ENCODE assay signal across 25 cellular contexts in genomic region chr15:93205413-93205812, GRCh38.
"Had no signal": no experiment of that assay in that cellular context is flagged by ENCODE, and none has a peak within 500 bp of the region (broad histone marks: within the 10 kb centered on the region; RNA-seq: fewer than 3 reads in every experiment).

No MANE protein-coding gene starts in this region.

- DNase-seq: IMR-90; MG63; NCI-H1092; NCI-H1105 treated with DMSO at 0.1 percent for 48 hours; NCI-H1417 treated with DMSO at 0.1 percent for 48 hours; NCI-H146; NCI-H187; NCI-H2029; NCI-H2081 treated with DMSO at 0.1 percent for 48 hours; NCI-H226; NCI-H446; NCI-H510A; NCI-H524 treated with DMSO at 0.1 percent for 48 hours; NCI-H69; NCI-H774; NK-92 treated with Interleukin-12 subunit alpha and Interleukin-12 subunit beta, amount 100 ng/mL, for 24 hours; PC-3; SHP77; SK-N-SH; SW 1271; T-cell had no signal

- H3K9me3 ChIP-seq: MG63, SK-N-SH had no signal

- ATAC-seq: K562, Panc1, PC-3, T-cell had no signal

- H3K36me3 ChIP-seq: MG63 had no signal

- H3K4me3 ChIP-seq: K562, MG63 had no signal

- H3K27me3 ChIP-seq: MG63 had no signal

- H3K27ac ChIP-seq: KMS-11, RWPE1 had no signal
